In the genomic region with DNA sequence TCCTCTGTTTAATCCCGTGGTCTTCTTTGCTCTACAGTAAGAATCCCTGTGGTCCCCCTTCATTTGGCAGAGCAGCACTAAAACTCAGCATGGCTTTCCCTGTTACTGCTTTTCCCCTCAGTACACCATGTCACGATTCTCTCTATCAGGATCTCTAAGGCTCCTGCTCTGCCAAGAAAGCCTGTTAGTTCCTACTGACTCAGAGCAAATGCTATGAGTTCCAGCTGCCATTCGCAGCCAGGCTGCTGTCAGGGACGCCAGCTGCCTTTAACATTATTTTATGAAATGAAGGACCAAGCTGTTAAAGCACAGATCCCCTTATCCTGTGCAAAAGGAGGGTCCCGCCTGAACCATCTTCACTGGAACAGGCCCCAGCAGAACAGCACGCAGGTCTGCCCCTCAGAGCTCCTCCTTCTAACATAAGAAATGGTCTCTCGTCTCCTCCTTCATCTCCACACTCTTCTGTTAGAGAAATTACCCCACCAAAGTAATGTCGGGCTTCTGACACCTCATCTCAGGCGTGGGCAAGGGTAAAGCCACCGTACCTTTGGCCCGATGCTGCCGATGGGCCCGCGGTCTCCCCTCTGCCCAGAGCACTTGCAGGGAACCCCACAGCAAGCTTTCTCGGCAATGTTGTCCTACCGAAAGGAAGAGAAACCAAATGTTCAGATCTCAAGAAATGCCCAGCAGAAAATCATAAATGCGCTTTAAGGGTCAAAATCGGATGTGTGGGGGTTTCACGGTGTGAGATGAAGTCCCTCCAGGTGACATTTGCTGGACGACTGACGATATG, we compare ENCODE assay signal across 16 cellular contexts. TPM values are rescaled to one million over a fixed set of nuclear protein-coding genes. Genes with fewer than 3 reads are reported as not detected.
A peak's percentile ranks its signal among the peaks of the same experiment; 100 is the strongest.
DNase-seq lines count a peak whose midpoint lies in the region; ATAC-seq and TF ChIP-seq lines count a peak whose summit lies in the region.
"Had no signal": no experiment of that assay in that cellular context is flagged by ENCODE, and none has a peak within 500 bp of the region (broad histone marks: within the 10 kb centered on the region; RNA-seq: fewer than 3 reads in every experiment).

No MANE protein-coding gene starts in this region.

- H3K36me3 ChIP-seq in GM23248 (ENCODE audit: low read depth) (peaks cover 100% of the 10 kb centered on the region), esophagus muscularis mucosa (peaks cover 9 to 94% (median 60%) of the 10 kb centered on the region in 4 donors), left lung (peaks cover 0 to 1% of the 10 kb centered on the region in 2 donors), transverse colon (peaks cover 0 to 7% (median 0%) of the 10 kb centered on the region in 4 donors)

- H3K4me2 ChIP-seq in GM23248 (ENCODE audit: unreplicated experiment) = no peak overlapping the region

- WGBS in GM23248 (ENCODE audit: low coverage in 1 of 2, low lambda C conversion rate in 2 of 2, missing lambda C conversion rate in 2 of 2), 2 experiments = 77 to 78% methylated on average over 21 of the region's 21 CpGs
- 84% methylated on average over 21 of the region's 21 CpGs for WGBS in esophagus muscularis mucosa
- WGBS in transverse colon (ENCODE audit: low coverage in 1 of 2), 2 donors = 82 to 98% methylated on average over 7 to 21 of the region's 21 CpGs

- peaks cover 100% of the 10 kb centered on the region for H3F3A ChIP-seq in GM23248 (ENCODE audit: insufficient read depth)

- H3K9me2 ChIP-seq in GM23248 (ENCODE audit: insufficient read depth) = no peaks in the 10 kb centered on the region

- H3K9me3 ChIP-seq in GM23248 (ENCODE audit: low read depth) = no peaks in the 10 kb centered on the region
- H3K9me3 ChIP-seq in esophagus muscularis mucosa = no peaks in the 10 kb centered on the region
- H3K9me3 ChIP-seq in left lung = no peaks in the 10 kb centered on the region
- H3K9me3 ChIP-seq in transverse colon = no peaks in the 10 kb centered on the region

- TF ChIP-seq POLR2A in esophagus muscularis mucosa (IDR thresholded peaks at IDR 0.05; ENCODE audit: low read depth) (no peak), transverse colon (IDR thresholded peaks at IDR 0.05) (no peak)

- H3K4me3 ChIP-seq in GM23248 (no peak overlapping the region), esophagus muscularis mucosa (no peak overlapping the region), left lung (no peak overlapping the region), transverse colon (no peak overlapping the region)
- H3K4me3 ChIP-seq: GM12878 had no signal

- TF ChIP-seq EP300 in esophagus muscularis mucosa (IDR thresholded peaks at IDR 0.05) (no peak), transverse colon (IDR thresholded peaks at IDR 0.05; ENCODE audit: low read depth) (no peak)

- no peak overlapping the region for H2AFZ ChIP-seq in GM23248

- peak overlapping the region; percentile 47 for H3K27ac ChIP-seq in GM23248
- peak overlapping the region; percentile 53 to 76 (median 64) for H3K27ac ChIP-seq in esophagus muscularis mucosa (replicated peaks in 1 of 4)
- H3K27ac ChIP-seq in left lung = peak overlapping the region in 1 of 2 donors; percentile 57
- H3K27ac ChIP-seq in transverse colon = peak overlapping the region; percentile 2 to 57 (median 40)

- peak overlapping the region; percentile 16; the same call in 1 of the 2 replicates for H3K9ac ChIP-seq in GM23248

- H3K27me3 ChIP-seq in GM23248 (replicated peaks; ENCODE audit: insufficient read depth) = no peaks in the 10 kb centered on the region
- H3K27me3 ChIP-seq in esophagus muscularis mucosa = no peaks in the 10 kb centered on the region
- H3K27me3 ChIP-seq in left lung = peaks cover 0 to 14% of the 10 kb centered on the region in 2 donors
- no peaks in the 10 kb centered on the region for H3K27me3 ChIP-seq in transverse colon

- ATAC-seq in left lung = peak; percentile 47
- ATAC-seq: activated CD8-positive, alpha-beta T cell treated with anti-CD3 and anti-CD28 coated beads for 36 hours; GM12878; PC-3 had no signal

- H4K20me1 ChIP-seq in GM23248 (ENCODE audit: insufficient read depth) = no peaks in the 10 kb centered on the region

- H3K4me1 ChIP-seq in GM23248 (ENCODE audit: insufficient read depth) = peaks cover 6% of the 10 kb centered on the region; the same call in 1 of the 2 replicates
- peaks cover 0 to 44% (median 36%) of the 10 kb centered on the region in 4 donors for H3K4me1 ChIP-seq in esophagus muscularis mucosa
- H3K4me1 ChIP-seq in left lung = peaks cover 0 to 3% of the 10 kb centered on the region in 2 donors
- peaks cover 0 to 12% (median 2%) of the 10 kb centered on the region in 4 donors for H3K4me1 ChIP-seq in transverse colon

- peaks cover 100% of the 10 kb centered on the region for H3K79me2 ChIP-seq in GM23248 (ENCODE audit: insufficient read depth)

- DNase-seq in GM23248 (peak; percentile 80), esophagus muscularis mucosa (ENCODE audit: extremely low spot score) (no peak), left lung (no peak), transverse colon (no peak), cortex of kidney (lab: John Stamatoyannopoulos, UW) (no peak), T-helper 1 cell (no peak), EL (no peak)
- DNase-seq: activated CD8-positive, alpha-beta T cell treated with anti-CD3 and anti-CD28 coated beads for 36 hours; CD4-positive, alpha-beta T cell; HCEC 1CT; hippocampal formation; NCI-H187 treated with DMSO at 0.1 percent for 48 hours; NCI-H69; PC-3 had no signal

- TF ChIP-seq CTCF in esophagus muscularis mucosa (IDR thresholded peaks at IDR 0.05) = no peak
- no peak for TF ChIP-seq CTCF in left lung (IDR thresholded peaks at IDR 0.05)
- no peak for TF ChIP-seq CTCF in transverse colon (IDR thresholded peaks at IDR 0.05)

- intact Hi-C loops in esophagus muscularis mucosa (cut with DNase I) = no loop called here
- intact Hi-C loops in left lung (cut with DNase I) = no loop called here
- intact Hi-C loops in transverse colon (cut with DNase I; ENCODE audit: low total_unique reads) = no loop called here

- in situ Hi-C loops in GM23248 (cut with MboI) = no loop called here
- in situ Hi-C loops in transverse colon (cut with MboI; ENCODE audit: low pct_ligation_motif_present in 1 of 4, low pct_unique_long_range_greater_than_20kb in 1 of 4, low sequenced_read_pairs in 3 of 4) = no loop called here

RNA-seq across cellular contexts. Expression of a gene that starts 52.6 kb away (rescaled TPM):
- total RNA-seq in GM23248 (2014; rRNA removed; shearing (Covaris generic)) = 1,362 and 1,653 TPM in 2 replicates
- 344 and 350 TPM in 2 replicates for polyA plus RNA-seq in GM23248 (2016; fragmentation: Nextera tagmentation; extraction: Ambion mirVana)
- 100 to 1,000 TPM in 3 of 4 donors, 10 to 100 TPM in 1; 96.2 to 350 (median 192) TPM for total RNA-seq in esophagus muscularis mucosa
- total RNA-seq in left lung = 100 to 1,000 TPM; 598 to 868 TPM
- total RNA-seq in transverse colon = 100 to 1,000 TPM in 1 of 4 donors, 10 to 100 TPM in 3; 68.1 to 261 (median 75.6) TPM
- total RNA-seq: endothelial cell of umbilical vein had no signal
